ENCODE assay signal across 8 cellular contexts in the genomic region with DNA sequence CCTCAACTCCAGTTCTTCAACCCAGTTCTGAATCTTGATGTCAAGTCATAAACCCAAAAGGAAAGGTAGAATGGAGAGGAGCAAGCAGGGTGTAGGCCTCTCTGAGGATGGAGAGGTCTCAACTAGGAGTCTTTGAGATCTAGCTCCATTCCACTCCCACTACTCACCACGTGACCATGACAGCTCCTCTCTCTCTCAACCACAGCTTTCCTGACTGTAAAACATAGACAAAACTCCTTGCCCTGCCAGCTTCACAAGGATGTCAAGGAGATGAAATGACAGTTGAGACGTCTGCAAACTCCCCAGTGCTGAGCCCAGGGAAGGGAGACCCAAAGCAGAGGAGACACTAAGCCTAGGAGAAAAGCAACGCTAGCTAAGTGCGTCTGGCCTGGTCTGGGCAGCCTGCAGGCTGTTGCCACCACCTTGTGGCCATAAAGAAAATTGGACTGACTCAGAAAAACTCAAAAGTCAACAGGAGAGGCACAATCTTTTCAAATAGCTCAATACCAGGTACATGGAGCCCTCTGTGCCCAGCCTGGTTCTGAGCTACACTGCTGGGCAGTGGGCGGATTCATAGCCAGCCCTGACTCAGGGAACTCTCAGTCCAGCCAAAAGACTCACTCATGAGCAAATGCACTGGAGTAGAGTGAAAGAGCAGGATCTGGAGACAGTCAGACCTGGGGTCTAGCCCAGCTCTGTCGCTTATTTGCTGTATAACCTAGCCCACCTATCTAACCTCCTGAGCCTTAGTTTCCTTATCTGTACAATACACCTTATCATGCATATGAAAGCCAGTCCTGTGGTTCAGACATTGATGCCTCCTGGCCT. TPM values are rescaled to one million over a fixed set of nuclear protein-coding genes. Genes with fewer than 3 reads are reported as not detected.
DNase-seq lines count a peak whose midpoint lies in the region; ATAC-seq lines count a peak whose summit lies in the region.

No MANE protein-coding gene starts in this region.

- no peak overlapping the region for H3K4me3 Mint-ChIP-seq in stimulated activated naive B cell treated with anti-CD40 and anti-IgM and Interleukin-4, amounts not matched to agents 10 μg/mL and 1 μg/mL and 100 μg/mL, for 72 hours

- no peaks in the 10 kb centered on the region for H3K27me3 Mint-ChIP-seq in stimulated activated naive B cell treated with anti-CD40 and anti-IgM and Interleukin-4, amounts not matched to agents 10 μg/mL and 1 μg/mL and 100 μg/mL, for 72 hours

- H3K27ac ChIP-seq in caudate nucleus (ENCODE audit: low read depth, low read length), result no peak overlapping the region

- peaks cover 38% of the 10 kb centered on the region for H3K36me3 ChIP-seq in MG63

- DNase-seq in NCI-H2029 (lab: John Stamatoyannopoulos, UW) (peak; percentile 20), NCI-H2029 treated with DMSO at 0.1 percent for 48 hours (lab: John Stamatoyannopoulos, UW) (no peak), MG63 (peak; percentile 30), T-helper 1 cell (peak in 3 of 5 donors; percentile 4 to 64 (median 22)), caudate nucleus (lab: John Stamatoyannopoulos, UW) (peak in 37 of 61 donors; percentile 7 to 82 (median 27)), left colon (peak in 1 of 2 donors; percentile 34)
- no peak for DNase-seq in stimulated activated naive B cell treated with anti-CD40 and anti-IgM and Interleukin-4, amounts not matched to agents 10 μg/mL and 1 μg/mL and 100 μg/mL, for 72 hours

- peak overlapping the region; percentile 6 for H3K27ac Mint-ChIP-seq in stimulated activated naive B cell treated with anti-CD40 and anti-IgM and Interleukin-4, amounts not matched to agents 10 μg/mL and 1 μg/mL and 100 μg/mL, for 72 hours

- H3K27me3 ChIP-seq in MG63, result no peaks in the 10 kb centered on the region

- H3K36me3 Mint-ChIP-seq in stimulated activated naive B cell treated with anti-CD40 and anti-IgM and Interleukin-4, amounts not matched to agents 10 μg/mL and 1 μg/mL and 100 μg/mL, for 72 hours, result peaks cover 17 to 34% of the 10 kb centered on the region in 2 donors

- no peak overlapping the region for H3K4me3 ChIP-seq in MG63

- H3K4me1 Mint-ChIP-seq in stimulated activated naive B cell treated with anti-CD40 and anti-IgM and Interleukin-4, amounts not matched to agents 10 μg/mL and 1 μg/mL and 100 μg/mL, for 72 hours, result peaks cover 38 to 54% of the 10 kb centered on the region in 2 donors

- ATAC-seq in left colon (peak; percentile 28), GM18873 (IDR thresholded peaks at IDR 0.05; ENCODE audit: low FRiP score, unreplicated experiment) (no peak)
- peak; percentile 38 to 39 for ATAC-seq in stimulated activated naive B cell treated with anti-CD40 and anti-IgM and Interleukin-4, amounts not matched to agents 10 μg/mL and 1 μg/mL and 100 μg/mL, for 72 hours (replicated peaks)

- H3K9me3 ChIP-seq in MG63, result no peaks in the 10 kb centered on the region

- no peaks in the 10 kb centered on the region for H3K9me3 Mint-ChIP-seq in stimulated activated naive B cell treated with anti-CD40 and anti-IgM and Interleukin-4, amounts not matched to agents 10 μg/mL and 1 μg/mL and 100 μg/mL, for 72 hours

- intact Hi-C loops in left colon (cut with DNase I, micrococcal nuclease), result no loop called here

RNA-seq across cellular contexts. Expression of a gene that starts 3.4 kb away (rescaled TPM):
- 27.5 and 43.8 TPM in 2 replicates for total RNA-seq in MG63 (2014; rRNA removed; shearing (Covaris generic); ENCODE audit: low replicate concordance)
- 10 to 100 TPM; 11.2 to 13.8 TPM for total RNA-seq in left colon

Comparison
In these comparisons a context has a peak if more than half of its experiments do, and no peak if none do; other contexts are left out.
1. DNase-seq: peak in NCI-H2029 (single experiment), MG63 (single experiment), T-helper 1 cell (3 of 5) and caudate nucleus (37 of 61); none in NCI-H2029 treated with DMSO at 0.1 percent for 48 hours (single experiment) and stimulated activated naive B cell treated with anti-CD40 and anti-IgM and Interleukin-4, amounts not matched to agents 10 μg/mL and 1 μg/mL and 100 μg/mL, for 72 hours (single experiment).